Comparison of ENCODE assay signal across 2 cellular contexts in genomic region chr7:94424336-94424735, GRCh38.
TF ChIP-seq lines count a peak whose summit lies in the region.

No MANE protein-coding gene starts in this region.

TF ChIP-seq in SK-N-SH, 30 proteins besides CTCF, POLR2A, EP300 and RAD21 (continued from another document):
- TF ChIP-seq YY1 (IDR thresholded peaks at IDR 0.05; ENCODE audit: low read depth) (no peak), RCOR1 (IDR thresholded peaks at IDR 0.05; ENCODE audit: low read length) (no peak), ZBTB33 (IDR thresholded peaks at IDR 0.05; ENCODE audit: borderline replicate concordance, low read depth) (no peak), ELF1 (IDR thresholded peaks at IDR 0.05) (no peak), USF2 (IDR thresholded peaks at IDR 0.05; ENCODE audit: borderline replicate concordance, low read depth, low read length) (no peak), TEAD4 (IDR thresholded peaks at IDR 0.05; ENCODE audit: borderline replicate concordance, insufficient read depth) (no peak)
TF ChIP-seq in SK-N-SH: peak in this region for 0.

TF ChIP-seq in neural cell, 6 proteins besides CTCF, POLR2A, EP300 and RAD21:
- peak; percentile 49 for TF ChIP-seq REST (IDR thresholded peaks at IDR 0.05; ENCODE audit: borderline replicate concordance)
- TF ChIP-seq TAF1 (IDR thresholded peaks at IDR 0.05; ENCODE audit: low read depth): no peak
- TF ChIP-seq POLR2AphosphoS5 (IDR thresholded peaks at IDR 0.05): peak; percentile 56
